ENCODE assay signal across 8 cellular contexts in genomic region chr1:9128520-9129371, GRCh38. TPM values are rescaled to one million over a fixed set of nuclear protein-coding genes. Genes with fewer than 3 reads are reported as not detected.
DNase-seq lines count a peak whose midpoint lies in the region; ATAC-seq and TF ChIP-seq lines count a peak whose summit lies in the region.

GPR157 (minus strand) TSS chr1:9129102; CDS start chr1:9129027, 75 bp downstream.

- peak within 1 kb of the TSS; percentile 83 for H3K4me3 Mint-ChIP-seq in activated T-helper 1 cell treated with anti-CD3 and anti-CD28 coated beads, Interleukin-12 subunit alpha, Interleukin-12 subunit beta, Interleukin-2, Interleukin-4 antibody, amounts not matched to agents 30 ng/mL and 10 ng/mL and 1 ng/mL, durations not matched to agents 14 hours and 24 hours and 36 hours
- H3K4me3 Mint-ChIP-seq in nephron, result peak within 1 kb of the TSS; percentile 88 to 92 (median 89)

- POLR2A ChIA-PET in PC-3 (lab: Charles Lee; ENCODE audit: unreplicated experiment), result interaction anchor here (0.7 kb wide), 1 partner anchor 1947 kb away, joined by 28 read pairs; no protein-coding TSS in a partner anchor

- H3K27ac ChIP-seq in PC-3 (ENCODE audit: low read length) (peak within 1 kb of the TSS; percentile 25), stomach (peak within 1 kb of the TSS; percentile 86 to 92 (median 90))

- peaks cover 13% of the 10 kb centered on the region for H3K4me1 ChIP-seq in PC-3 (ENCODE audit: insufficient read depth, low read length)
- H3K4me1 ChIP-seq in stomach, result peaks cover 17 to 41% (median 30%) of the 10 kb centered on the region in 4 donors

- ATAC-seq in GM18868 (IDR thresholded peaks at IDR 0.05; ENCODE audit: unreplicated experiment) (peak; percentile 78), HG03097 (IDR thresholded peaks at IDR 0.05; ENCODE audit: low FRiP score, unreplicated experiment) (peak; percentile 69), PC-3 (peak; percentile 75)

- no peaks in the 10 kb centered on the region for H3K9me3 Mint-ChIP-seq in activated T-helper 1 cell treated with anti-CD3 and anti-CD28 coated beads, Interleukin-12 subunit alpha, Interleukin-12 subunit beta, Interleukin-2, Interleukin-4 antibody, amounts not matched to agents 30 ng/mL and 10 ng/mL and 1 ng/mL, durations not matched to agents 14 hours and 24 hours and 36 hours
- peaks cover 7% of the 10 kb centered on the region for H3K9me3 Mint-ChIP-seq in nephron

- TF ChIP-seq CTCF in PC-3 (conservative IDR thresholded peaks at IDR 0.05; ENCODE audit: low read depth, low read length), result no peak; the same call in 1 of the 2 replicates
- no peak for TF ChIP-seq CTCF in fibroblast of mammary gland (conservative IDR thresholded peaks at IDR 0.05; ENCODE audit: control insufficient read depth, insufficient read depth, low read depth, low read length)
- no peak for TF ChIP-seq CTCF in nephron (IDR thresholded peaks at IDR 0.05; ENCODE audit: unreplicated experiment in 3 of 3)
- TF ChIP-seq CTCF in stomach (IDR thresholded peaks at IDR 0.05), result no peak

- CTCF ChIA-PET in PC-3 (lab: Charles Lee), result interaction anchor here (0.6 kb wide), 3 partner anchors 16 to 388 kb away, joined by 3 to 4 read pairs (median 3); no protein-coding TSS in a partner anchor

- H3K36me3 ChIP-seq in PC-3 (ENCODE audit: low read depth, low read length) (no peaks in the 10 kb centered on the region), stomach (no peaks in the 10 kb centered on the region)

- BruUV-seq in PC-3 (replicated peaks; lab: Mats Ljungman, UMichigan), result no TSS peak

- H3K4me2 ChIP-seq in PC-3 (ENCODE audit: low read length), result peak within 1 kb of the TSS; percentile 89

- peaks cover 26% of the 10 kb centered on the region for H3K4me1 Mint-ChIP-seq in activated T-helper 1 cell treated with anti-CD3 and anti-CD28 coated beads, Interleukin-12 subunit alpha, Interleukin-12 subunit beta, Interleukin-2, Interleukin-4 antibody, amounts not matched to agents 30 ng/mL and 10 ng/mL and 1 ng/mL, durations not matched to agents 14 hours and 24 hours and 36 hours (ENCODE audit: low read depth)
- peaks cover 8% of the 10 kb centered on the region for H3K4me1 Mint-ChIP-seq in nephron

- 1 to 2% (median 1%) methylated on average over 53 to 89 of the region's 102 CpGs for WGBS in stomach, 5 donors

- H2AFZ ChIP-seq in PC-3 (ENCODE audit: low read length), result peak within 1 kb of the TSS; percentile 67

- H3K9me3 ChIP-seq in PC-3 (ENCODE audit: low read length) (no peaks in the 10 kb centered on the region), stomach (no peaks in the 10 kb centered on the region)

- peak within 1 kb of the TSS; percentile 90 for H3K9ac ChIP-seq in PC-3 (ENCODE audit: low read length)

- no peaks in the 10 kb centered on the region for H3K27me3 ChIP-seq in PC-3 (ENCODE audit: low read length)
- no peaks in the 10 kb centered on the region for H3K27me3 ChIP-seq in stomach

- peak within 1 kb of the TSS; percentile 68 for H3K27ac Mint-ChIP-seq in activated T-helper 1 cell treated with anti-CD3 and anti-CD28 coated beads, Interleukin-12 subunit alpha, Interleukin-12 subunit beta, Interleukin-2, Interleukin-4 antibody, amounts not matched to agents 30 ng/mL and 10 ng/mL and 1 ng/mL, durations not matched to agents 14 hours and 24 hours and 36 hours
- H3K27ac Mint-ChIP-seq in nephron, result peak within 1 kb of the TSS; percentile 51 to 68 (median 52)

- DNase-seq in AG08395 (ENCODE audit: low spot score), result peak; percentile 99
- peak; percentile 79 for DNase-seq in PC-3
- peak; percentile 70 for DNase-seq in activated T-helper 1 cell treated with anti-CD3 and anti-CD28 coated beads, Interleukin-12 subunit alpha, Interleukin-12 subunit beta, Interleukin-2, Interleukin-4 antibody, amounts not matched to agents 30 ng/mL and 10 ng/mL and 1 ng/mL, durations not matched to agents 14 hours and 24 hours and 36 hours (ENCODE audit: low spot score)
- DNase-seq in fibroblast of mammary gland (ENCODE audit: low read depth), result peak; percentile 77
- DNase-seq in stomach, result peak; percentile 94

- peaks cover 12% of the 10 kb centered on the region for H3K27me3 Mint-ChIP-seq in activated T-helper 1 cell treated with anti-CD3 and anti-CD28 coated beads, Interleukin-12 subunit alpha, Interleukin-12 subunit beta, Interleukin-2, Interleukin-4 antibody, amounts not matched to agents 30 ng/mL and 10 ng/mL and 1 ng/mL, durations not matched to agents 14 hours and 24 hours and 36 hours (ENCODE audit: insufficient read depth)
- H3K27me3 Mint-ChIP-seq in nephron (ENCODE audit: low read depth), result peaks cover 23% of the 10 kb centered on the region

- TF ChIP-seq POLR2A in stomach (IDR thresholded peaks at IDR 0.05), result no peak

- H3K79me2 ChIP-seq in PC-3 (ENCODE audit: low read length), result peaks cover 39% of the 10 kb centered on the region

- peaks cover 21% of the 10 kb centered on the region for H4K20me1 ChIP-seq in PC-3 (ENCODE audit: low read length)

- intact Hi-C loops in PC-3 (cut with micrococcal nuclease), result loop anchor here (10.0 kb wide), 1 partner anchor 346 kb away; no protein-coding TSS in a partner anchor
- intact Hi-C loops in activated T-helper 1 cell treated with anti-CD3 and anti-CD28 coated beads, Interleukin-12 subunit alpha, Interleukin-12 subunit beta, Interleukin-2, Interleukin-4 antibody, amounts not matched to agents 30 ng/mL and 10 ng/mL and 1 ng/mL, durations not matched to agents 14 hours and 24 hours and 36 hours (cut with micrococcal nuclease), result loop anchor here (1.0 kb wide), 1 partner anchor 106 kb away; the partner anchor contains the start of gene H6PD
- intact Hi-C loops in stomach (cut with DNase I; ENCODE audit: low total_unique reads), result no loop called here

- H3F3A ChIP-seq in PC-3 (ENCODE audit: low read length, unreplicated experiment), result no peaks in the 10 kb centered on the region

- H3K4me3 ChIP-seq in PC-3 (ENCODE audit: low read length) (peak within 1 kb of the TSS; percentile 94), fibroblast of mammary gland (ENCODE audit: control insufficient read depth, low read depth, low read length) (peak within 1 kb of the TSS; percentile 71), stomach (peak within 1 kb of the TSS; percentile 69 to 79 (median 76))

- TF ChIP-seq EP300 in stomach (IDR thresholded peaks at IDR 0.05), result no peak

- H3K9me2 ChIP-seq in PC-3 (replicated peaks; ENCODE audit: low read length), result no peaks in the 10 kb centered on the region

- H3K36me3 Mint-ChIP-seq in activated T-helper 1 cell treated with anti-CD3 and anti-CD28 coated beads, Interleukin-12 subunit alpha, Interleukin-12 subunit beta, Interleukin-2, Interleukin-4 antibody, amounts not matched to agents 30 ng/mL and 10 ng/mL and 1 ng/mL, durations not matched to agents 14 hours and 24 hours and 36 hours (ENCODE audit: low read depth), result no peaks in the 10 kb centered on the region
- H3K36me3 Mint-ChIP-seq in nephron (ENCODE audit: low read depth), result no peaks in the 10 kb centered on the region

RNA-seq across cellular contexts. Expression of gene GPR157, which starts in this region (rescaled TPM):
- 7.3 and 7.9 TPM in 2 replicates for total RNA-seq in PC-3 (2014; rRNA removed)
- total RNA-seq in activated T-helper 1 cell treated with anti-CD3 and anti-CD28 coated beads, Interleukin-12 subunit alpha, Interleukin-12 subunit beta, Interleukin-2, Interleukin-4 antibody, amounts not matched to agents 30 ng/mL and 10 ng/mL and 1 ng/mL, durations not matched to agents 14 hours and 24 hours and 36 hours, result 2.8 and 3.8 TPM in 2 replicates
- total RNA-seq in stomach, result 10 to 100 TPM in 1 of 5 donors, 1 to 10 TPM in 4; 3.1 to 16.5 (median 7.0) TPM
- polyA plus RNA-seq in stomach, result 1 to 10 TPM in 2 of 3 donors, under 1 TPM in 1; 0.15 to 3.7 (median 1.1) TPM

Comparison
In these comparisons a context has a peak if more than half of its experiments do, and no peak if none do; other contexts are left out.
1. Peak in every context shown above with its lines: DNase-seq, ATAC-seq, H3K4me3 ChIP-seq and H3K27ac ChIP-seq.